ENCODE assay signal across 15 cellular contexts in the genomic region with DNA sequence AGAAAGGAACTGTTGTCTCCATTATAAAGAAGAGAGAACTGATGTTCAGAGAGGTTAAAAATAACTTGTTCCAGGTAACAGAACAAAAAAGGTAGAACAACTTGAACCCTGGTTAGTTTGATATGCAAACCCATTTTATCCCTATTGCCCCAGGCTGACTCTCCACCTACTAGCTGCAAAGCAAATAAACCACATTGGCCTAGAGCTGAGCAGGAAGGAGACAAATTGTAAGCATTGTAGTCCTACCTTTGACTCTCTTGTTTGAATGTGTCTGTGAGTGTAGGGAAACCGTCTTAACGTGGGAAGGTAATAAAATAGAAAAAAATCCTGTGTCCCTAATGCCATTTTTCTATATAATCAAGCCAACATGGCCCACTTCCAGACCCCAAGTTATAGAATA.
A peak's percentile ranks its signal among the peaks of the same experiment; 100 is the strongest.
DNase-seq lines count a peak whose midpoint lies in the region; ATAC-seq, FAIRE-seq and TF ChIP-seq lines count a peak whose summit lies in the region.
"Had no signal": no experiment of that assay in that cellular context is flagged by ENCODE, and none has a peak within 500 bp of the region (broad histone marks: within the 10 kb centered on the region; RNA-seq: fewer than 3 reads in every experiment).

No MANE protein-coding gene starts in this region.

- no peaks in the 10 kb centered on the region for H3K4me1 ChIP-seq in HepG2 (ENCODE audit: insufficient read depth, low read length)
- H3K4me1 ChIP-seq: A549 had no signal

- intact Hi-C loops in HepG2 (cut with micrococcal nuclease; ENCODE audit: unreplicated experiment), result no loop called here

- POLR2A ChIA-PET in HepG2 (lab: Yijun Ruan, JAX), result no interaction called here

- no peaks in the 10 kb centered on the region; the same call in 1 of the 2 replicates for H3K9me3 ChIP-seq in HepG2 (ENCODE audit: low read length)
- H3K9me3 ChIP-seq: A549 had no signal

- no peak overlapping the region for H3K9ac ChIP-seq in HepG2 (ENCODE audit: insufficient read depth, low read depth, low read length)

- H3K4me3 ChIP-seq in HepG2 (replicated peaks in 1 of 3; ENCODE audit: insufficient read depth in 1 of 3, low read depth in 2 of 3, low read length in 3 of 3), result no peak overlapping the region
- H3K4me3 ChIP-seq: A549 had no signal

- H3K4me2 ChIP-seq in HepG2 (ENCODE audit: low read depth, low read length), result no peak overlapping the region
- H3K4me2 ChIP-seq: A549 had no signal

- CTCF ChIA-PET in HepG2 (lab: Yijun Ruan, JAX; ENCODE audit: low intra/inter-chr PET ratio, low total read pairs), result no interaction called here

- H3K36me3 ChIP-seq in HepG2 (replicated peaks in 1 of 2; ENCODE audit: control insufficient read depth in 1 of 2, insufficient read depth in 2 of 2, low read length in 2 of 2), result no peaks in the 10 kb centered on the region

- no peak for TF ChIP-seq POLR2A in HepG2 (IDR thresholded peaks at IDR 0.05; ENCODE audit: insufficient read depth in 1 of 2, low read depth in 2 of 2, low read length in 2 of 2)

- in situ Hi-C loops in HepG2 (cut with HindIII; ENCODE audit: extremely low pct_ligation_motif_present, low pct_unique_long_range_greater_than_20kb), result no loop called here

- FAIRE-seq in HepG2 (lab: Jason Lieb, UNC), result no peak
- FAIRE-seq: A549, D721Med, GM12891 had no signal

- no peaks in the 10 kb centered on the region for H4K20me1 ChIP-seq in HepG2 (ENCODE audit: insufficient read depth, low read length)

- no peak for TF ChIP-seq CTCF in HepG2 (CRISPR knock-in tag; IDR thresholded peaks at IDR 0.05)

- no peak overlapping the region for H3K27ac ChIP-seq in HepG2 (ENCODE audit: extremely low read length, insufficient read depth, low read length)
- H3K27ac ChIP-seq: A549 had no signal

- ATAC-seq in HepG2, result no peak
- no peak for ATAC-seq in HG03439 (IDR thresholded peaks at IDR 0.05; ENCODE audit: unreplicated experiment)
- no peak for ATAC-seq in GM21381 (IDR thresholded peaks at IDR 0.05; ENCODE audit: unreplicated experiment)
- ATAC-seq: A549; CD8-positive, alpha-beta T cell had no signal

- TF ChIP-seq RAD21 in HepG2 (CRISPR knock-in tag; IDR thresholded peaks at IDR 0.05), result no peak

- peak; percentile 55 for DNase-seq in NCI-H510A treated with DMSO at 0.1 percent for 48 hours (lab: John Stamatoyannopoulos, UW)
- no peak for DNase-seq in NCI-H510A (lab: John Stamatoyannopoulos, UW)
- peak; percentile 64 for DNase-seq in DMS153 treated with DMSO at 0.1 percent for 48 hours (lab: John Stamatoyannopoulos, UW; ENCODE audit: unreplicated experiment)
- peak; percentile 88 for DNase-seq in NCI-H69 (lab: John Stamatoyannopoulos, UW)
- no peak for DNase-seq in HepG2 (ENCODE audit: low spot score)
- DNase-seq: CD8-positive, alpha-beta T cell; COR-L47; DMS79; GOT3; H9 had no signal

- TF ChIP-seq EP300 in HepG2 (IDR thresholded peaks at IDR 0.05; ENCODE audit: low read depth in 2 of 2, low read length in 2 of 2), result no peak
- no peak for TF ChIP-seq EP300 in HepG2 (CRISPR knock-in tag; IDR thresholded peaks at IDR 0.05; ENCODE audit: borderline replicate concordance)

- 0% methylated on average over 2 of the region's 2 CpGs for WGBS in HepG2 (ENCODE audit: low lambda C conversion rate)

- BruUV-seq in HepG2 (replicated peaks; lab: Mats Ljungman, UMichigan), result no TSS peak

- H3K27me3 ChIP-seq in HepG2 (ENCODE audit: control insufficient read depth in 1 of 2, insufficient read depth in 2 of 2, low read length in 2 of 2), result no peaks in the 10 kb centered on the region

- H3K79me2 ChIP-seq in HepG2 (ENCODE audit: insufficient read depth, low read length), result no peaks in the 10 kb centered on the region

- H2AFZ ChIP-seq in HepG2 (ENCODE audit: low read length), result peak overlapping the region; percentile 15

TF ChIP-seq in HepG2, 621 proteins besides CTCF, POLR2A, EP300 and RAD21:
- TF ChIP-seq ZNF30 (CRISPR knock-in tag; IDR thresholded peaks at IDR 0.05) (no peak), RFX1 (IDR thresholded peaks at IDR 0.05) (no peak), ZNF720 (CRISPR knock-in tag; IDR thresholded peaks at IDR 0.05) (no peak), ZFY (CRISPR knock-in tag; IDR thresholded peaks at IDR 0.05) (no peak), SIN3A (IDR thresholded peaks at IDR 0.05; ENCODE audit: borderline replicate concordance, low read depth, low read length) (no peak), NR2F1 (CRISPR knock-in tag; IDR thresholded peaks at IDR 0.05) (no peak), ZNF563 (CRISPR knock-in tag; IDR thresholded peaks at IDR 0.05) (no peak), ZNF850 (CRISPR knock-in tag; conservative IDR thresholded peaks at IDR 0.05) (no peak), MXI1 (IDR thresholded peaks at IDR 0.05; ENCODE audit: borderline replicate concordance, low read depth, low read length) (no peak), POLR2AphosphoS5 (IDR thresholded peaks at IDR 0.05; ENCODE audit: low read depth, low read length) (no peak), MAZ (IDR thresholded peaks at IDR 0.05; ENCODE audit: borderline replicate concordance, low read depth, low read length) (no peak), MAZ (CRISPR knock-in tag; IDR thresholded peaks at IDR 0.05; ENCODE audit: low read depth) (no peak), ZNF577 (CRISPR knock-in tag; IDR thresholded peaks at IDR 0.05; ENCODE audit: borderline replicate concordance, low read depth) (no peak), ZNF703 (CRISPR knock-in tag; IDR thresholded peaks at IDR 0.05; ENCODE audit: borderline replicate concordance) (no peak), ELF1 (CRISPR knock-in tag; IDR thresholded peaks at IDR 0.05) (no peak), ZNF343 (CRISPR knock-in tag; IDR thresholded peaks at IDR 0.05) (no peak), KAT2B (IDR thresholded peaks at IDR 0.05; ENCODE audit: borderline replicate concordance, low read depth, low read length) (no peak)
- TF ChIP-seq, protein P1, sequence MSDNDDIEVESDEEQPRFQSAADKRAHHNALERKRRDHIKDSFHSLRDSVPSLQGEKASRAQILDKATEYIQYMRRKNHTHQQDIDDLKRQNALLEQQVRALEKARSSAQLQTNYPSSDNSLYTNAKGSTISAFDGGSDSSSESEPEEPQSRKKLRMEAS (IDR thresholded peaks at IDR 0.05), result no peak
- TF ChIP-seq, protein P2, sequence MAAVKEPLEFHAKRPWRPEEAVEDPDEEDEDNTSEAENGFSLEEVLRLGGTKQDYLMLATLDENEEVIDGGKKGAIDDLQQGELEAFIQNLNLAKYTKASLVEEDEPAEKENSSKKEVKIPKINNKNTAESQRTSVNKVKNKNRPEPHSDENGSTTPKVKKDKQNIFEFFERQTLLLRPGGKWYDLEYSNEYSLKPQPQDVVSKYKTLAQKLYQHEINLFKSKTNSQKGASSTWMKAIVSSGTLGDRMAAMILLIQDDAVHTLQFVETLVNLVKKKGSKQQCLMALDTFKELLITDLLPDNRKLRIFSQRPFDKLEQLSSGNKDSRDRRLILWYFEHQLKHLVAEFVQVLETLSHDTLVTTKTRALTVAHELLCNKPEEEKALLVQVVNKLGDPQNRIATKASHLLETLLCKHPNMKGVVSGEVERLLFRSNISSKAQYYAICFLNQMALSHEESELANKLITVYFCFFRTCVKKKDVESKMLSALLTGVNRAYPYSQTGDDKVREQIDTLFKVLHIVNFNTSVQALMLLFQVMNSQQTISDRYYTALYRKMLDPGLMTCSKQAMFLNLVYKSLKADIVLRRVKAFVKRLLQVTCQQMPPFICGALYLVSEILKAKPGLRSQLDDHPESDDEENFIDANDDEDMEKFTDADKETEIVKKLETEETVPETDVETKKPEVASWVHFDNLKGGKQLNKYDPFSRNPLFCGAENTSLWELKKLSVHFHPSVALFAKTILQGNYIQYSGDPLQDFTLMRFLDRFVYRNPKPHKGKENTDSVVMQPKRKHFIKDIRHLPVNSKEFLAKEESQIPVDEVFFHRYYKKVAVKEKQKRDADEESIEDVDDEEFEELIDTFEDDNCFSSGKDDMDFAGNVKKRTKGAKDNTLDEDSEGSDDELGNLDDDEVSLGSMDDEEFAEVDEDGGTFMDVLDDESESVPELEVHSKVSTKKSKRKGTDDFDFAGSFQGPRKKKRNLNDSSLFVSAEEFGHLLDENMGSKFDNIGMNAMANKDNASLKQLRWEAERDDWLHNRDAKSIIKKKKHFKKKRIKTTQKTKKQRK (IDR thresholded peaks at IDR 0.05; ENCODE audit: low read length), result no peak
- TF ChIP-seq, protein P3, sequence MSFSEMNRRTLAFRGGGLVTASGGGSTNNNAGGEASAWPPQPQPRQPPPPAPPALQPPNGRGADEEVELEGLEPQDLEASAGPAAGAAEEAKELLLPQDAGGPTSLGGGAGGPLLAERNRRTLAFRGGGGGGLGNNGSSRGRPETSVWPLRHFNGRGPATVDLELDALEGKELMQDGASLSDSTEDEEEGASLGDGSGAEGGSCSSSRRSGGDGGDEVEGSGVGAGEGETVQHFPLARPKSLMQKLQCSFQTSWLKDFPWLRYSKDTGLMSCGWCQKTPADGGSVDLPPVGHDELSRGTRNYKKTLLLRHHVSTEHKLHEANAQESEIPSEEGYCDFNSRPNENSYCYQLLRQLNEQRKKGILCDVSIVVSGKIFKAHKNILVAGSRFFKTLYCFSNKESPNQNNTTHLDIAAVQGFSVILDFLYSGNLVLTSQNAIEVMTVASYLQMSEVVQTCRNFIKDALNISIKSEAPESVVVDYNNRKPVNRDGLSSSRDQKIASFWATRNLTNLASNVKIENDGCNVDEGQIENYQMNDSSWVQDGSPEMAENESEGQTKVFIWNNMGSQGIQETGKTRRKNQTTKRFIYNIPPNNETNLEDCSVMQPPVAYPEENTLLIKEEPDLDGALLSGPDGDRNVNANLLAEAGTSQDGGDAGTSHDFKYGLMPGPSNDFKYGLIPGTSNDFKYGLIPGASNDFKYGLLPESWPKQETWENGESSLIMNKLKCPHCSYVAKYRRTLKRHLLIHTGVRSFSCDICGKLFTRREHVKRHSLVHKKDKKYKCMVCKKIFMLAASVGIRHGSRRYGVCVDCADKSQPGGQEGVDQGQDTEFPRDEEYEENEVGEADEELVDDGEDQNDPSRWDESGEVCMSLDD (CRISPR knock-in tag; IDR thresholded peaks at IDR 0.05; ENCODE audit: borderline replicate concordance), result no peak

Comparison
In these comparisons a context has a peak if more than half of its experiments do, and no peak if none do; other contexts are left out.
1. DNase-seq: peak in NCI-H510A treated with DMSO at 0.1 percent for 48 hours (single experiment), DMS153 treated with DMSO at 0.1 percent for 48 hours (single experiment) and NCI-H69 (single experiment); none in NCI-H510A (single experiment) and HepG2 (single experiment).